16 cellular contexts compared by ENCODE assay signal in the genomic region with DNA sequence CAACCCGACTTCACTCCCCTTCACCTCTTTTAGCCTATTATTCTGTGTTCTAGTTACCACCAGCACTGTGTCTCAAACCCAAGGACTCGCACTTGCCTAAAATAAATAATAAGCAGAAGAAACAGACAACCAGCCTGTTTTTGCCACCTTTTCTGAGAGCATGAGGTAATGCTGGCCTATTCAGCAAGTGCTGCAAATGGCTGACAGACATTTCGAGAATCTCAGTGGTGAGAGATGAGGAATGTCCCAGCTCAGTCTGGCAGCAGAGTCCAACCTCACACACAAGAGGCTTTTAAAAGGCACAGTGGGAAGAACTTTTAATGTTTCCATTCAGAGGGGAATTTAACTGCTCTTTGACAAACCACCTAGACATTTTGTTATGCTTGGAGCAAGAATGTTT.
A peak's percentile ranks its signal among the peaks of the same experiment; 100 is the strongest.
DNase-seq lines count a peak whose midpoint lies in the region; ATAC-seq and TF ChIP-seq lines count a peak whose summit lies in the region.
"Had no signal": no experiment of that assay in that cellular context is flagged by ENCODE, and none has a peak within 500 bp of the region (broad histone marks: within the 10 kb centered on the region; RNA-seq: fewer than 3 reads in every experiment).

No MANE protein-coding gene starts in this region.

- DNase-seq in astrocyte of the cerebellum (ENCODE audit: low read depth) (peak; percentile 5), neural progenitor cell (ENCODE audit: low spot score) (peak; percentile 62), AML-193 (lab: John Stamatoyannopoulos, UW) (no peak), AG08396 (ENCODE audit: low spot score) (no peak)
- no peak for DNase-seq in stimulated activated CD4-positive, alpha-beta T cell treated with anti-CD3 and anti-CD28 coated beads, Interleukin-2, amount 100 ng/mL, for 48 hours
- DNase-seq: COR-L47, cortex of kidney, kidney, NCI-H1092 treated with DMSO at 0.1 percent for 48 hours, NCI-H526 treated with DMSO at 0.1 percent for 48 hours, SHP77 had no signal

- no peak overlapping the region for H3K4me3 ChIP-seq in astrocyte of the cerebellum (ENCODE audit: low read depth, low read length)
- H3K4me3 ChIP-seq in neural progenitor cell = no peak overlapping the region
- H3K4me3 ChIP-seq: suprapubic skin had no signal

- no peak overlapping the region for H3K27ac ChIP-seq in neural progenitor cell
- H3K27ac ChIP-seq: suprapubic skin had no signal

- peaks cover 5% of the 10 kb centered on the region for H3K9me3 Mint-ChIP-seq in neural progenitor cell

- peak overlapping the region; percentile 53 for H3K4me3 Mint-ChIP-seq in neural progenitor cell
- H3K4me3 Mint-ChIP-seq: nephron had no signal

- no peaks in the 10 kb centered on the region for H3K36me3 ChIP-seq in neural progenitor cell
- H3K36me3 ChIP-seq: suprapubic skin had no signal

- H4K20me1 ChIP-seq in neural progenitor cell (ENCODE audit: low read depth) = peaks cover 7% of the 10 kb centered on the region

- peaks cover 20% of the 10 kb centered on the region for H3K4me1 Mint-ChIP-seq in neural progenitor cell
- H3K4me1 Mint-ChIP-seq: nephron had no signal

- in situ Hi-C loops in astrocyte of the cerebellum (cut with HindIII; ENCODE audit: low sequenced_read_pairs) = no loop called here

- TF ChIP-seq CTCF in astrocyte of the cerebellum (IDR thresholded peaks at IDR 0.05; ENCODE audit: low read depth, low read length, missing control alignments) = no peak
- TF ChIP-seq CTCF in neural progenitor cell (IDR thresholded peaks at IDR 0.05) = no peak

- H2AFZ ChIP-seq in neural progenitor cell (replicated peaks) = no peak overlapping the region

- no peaks in the 10 kb centered on the region for H3K27me3 ChIP-seq in neural progenitor cell
- H3K27me3 ChIP-seq: suprapubic skin had no signal

- peak overlapping the region; percentile 92 for H3K27ac Mint-ChIP-seq in neural progenitor cell
- H3K27ac Mint-ChIP-seq: activated naive CD4-positive, alpha-beta T cell treated with anti-CD3 and anti-CD28 coated beads, Interleukin-2, amount 50 U/mL, for 72 hours; nephron had no signal

- H3K9me3 ChIP-seq in neural progenitor cell (ENCODE audit: low read depth) = no peaks in the 10 kb centered on the region
- H3K9me3 ChIP-seq: suprapubic skin had no signal

- H3K4me2 ChIP-seq in neural progenitor cell = peak overlapping the region; percentile 62

- peak; percentile 80 for ATAC-seq in GM19023 (IDR thresholded peaks at IDR 0.05; ENCODE audit: unreplicated experiment)
- peak; percentile 84 for ATAC-seq in HG02852 (IDR thresholded peaks at IDR 0.05; ENCODE audit: unreplicated experiment)
- ATAC-seq: activated naive CD4-positive, alpha-beta T cell treated with anti-CD3 and anti-CD28 coated beads, Interleukin-2, amount 50 U/mL, for 72 hours had no signal

- peaks cover 26% of the 10 kb centered on the region for H3K4me1 ChIP-seq in neural progenitor cell
- H3K4me1 ChIP-seq: suprapubic skin had no signal

- H3K9ac ChIP-seq in neural progenitor cell = no peak overlapping the region

- no peaks in the 10 kb centered on the region for H3K36me3 Mint-ChIP-seq in neural progenitor cell

- no peaks in the 10 kb centered on the region for H3K79me2 ChIP-seq in neural progenitor cell (ENCODE audit: low read depth)

- H3K27me3 Mint-ChIP-seq in neural progenitor cell (ENCODE audit: insufficient read depth, low read depth) = no peaks in the 10 kb centered on the region

- H3F3A ChIP-seq in neural progenitor cell (ENCODE audit: low read depth) = peaks cover 14% of the 10 kb centered on the region

Comparison
In these comparisons a context has a peak if more than half of its experiments do, and no peak if none do; other contexts are left out.
1. DNase-seq: peak in astrocyte of the cerebellum (single experiment) and neural progenitor cell (single experiment); none in AML-193 (0 of 2), AG08396 (single experiment) and stimulated activated CD4-positive, alpha-beta T cell treated with anti-CD3 and anti-CD28 coated beads, Interleukin-2, amount 100 ng/mL, for 48 hours (0 of 2).